In the genomic region with DNA sequence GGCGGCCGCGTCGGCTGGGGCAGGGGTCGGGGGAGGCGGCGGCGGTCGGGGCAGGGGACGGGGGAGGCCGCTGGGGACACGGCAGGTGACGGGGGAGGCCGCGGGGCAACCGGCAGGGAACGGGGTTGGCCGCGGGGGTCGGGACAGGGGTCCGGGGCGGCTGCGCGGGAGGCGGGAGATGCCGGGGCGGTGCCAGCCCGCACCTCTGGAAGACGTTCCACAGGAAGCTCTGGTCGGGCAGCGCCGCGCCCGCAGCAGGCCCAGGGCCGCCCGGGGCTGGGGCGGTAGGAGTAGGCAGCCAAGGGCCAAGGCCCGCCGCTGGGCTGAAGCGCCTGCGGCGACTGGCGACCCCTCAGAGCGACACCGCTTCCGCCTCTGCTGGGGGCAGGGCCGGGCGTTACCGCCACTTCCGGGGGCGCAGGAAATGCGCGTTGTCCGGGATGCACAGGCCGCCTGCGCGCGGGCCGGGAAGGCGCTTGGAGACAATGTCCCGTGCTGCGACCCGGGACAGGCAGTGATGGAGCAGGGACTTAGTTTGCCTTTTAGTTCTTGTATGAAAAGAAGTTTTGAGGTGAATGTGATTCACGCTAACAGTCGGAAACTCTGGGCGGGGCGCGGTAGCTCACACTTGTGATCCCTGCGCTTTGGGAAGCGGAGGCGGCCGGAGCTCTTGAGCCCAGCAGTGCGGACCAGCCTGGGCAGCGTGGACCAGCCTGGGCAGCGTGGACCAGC, we compare ENCODE assay signal across 8 cellular contexts.
DNase-seq lines count a peak whose midpoint lies in the region; ATAC-seq lines count a peak whose summit lies in the region.

No MANE protein-coding gene starts in this region.

- no peaks in the 10 kb centered on the region for H3K9me3 Mint-ChIP-seq in activated CD4-positive, alpha-beta T cell treated with anti-CD3 and anti-CD28 coated beads for 36 hours (ENCODE audit: low read depth)

- peaks cover 33% of the 10 kb centered on the region for H3K4me1 Mint-ChIP-seq in activated CD4-positive, alpha-beta T cell treated with anti-CD3 and anti-CD28 coated beads for 36 hours

- POLR2A ChIA-PET in activated CD4-positive, alpha-beta T cell treated with anti-CD3 and anti-CD28 coated beads for 36 hours (lab: Charles Lee): interaction anchor here (1.0 kb wide), 1 partner anchor 11 kb away, joined by 3 read pairs; no protein-coding TSS in a partner anchor

- H3K36me3 Mint-ChIP-seq in activated CD4-positive, alpha-beta T cell treated with anti-CD3 and anti-CD28 coated beads for 36 hours (ENCODE audit: low read depth): peaks cover 4% of the 10 kb centered on the region

- intact Hi-C loops in activated CD4-positive, alpha-beta T cell treated with anti-CD3 and anti-CD28 coated beads for 36 hours (cut with DNase I, micrococcal nuclease): loop anchor here in 1 of 2 experiments (1.0 to 2.0 kb wide), 3 partner anchors 111 to 741 kb away; partner anchors contain the start of genes BRD9, CLPTM1L, LPCAT1 and TRIP13

- CTCF ChIA-PET in activated CD4-positive, alpha-beta T cell treated with anti-CD3 and anti-CD28 coated beads for 36 hours (lab: Charles Lee): interaction anchor here (0.7 kb wide), 1 partner anchor 11 kb away, joined by 4 read pairs; no protein-coding TSS in a partner anchor

- H3K27ac Mint-ChIP-seq in activated CD4-positive, alpha-beta T cell treated with anti-CD3 and anti-CD28 coated beads for 36 hours: peak overlapping the region; percentile 95

- DNase-seq in 8988T (peak; percentile 93), NCI-H2171 treated with DMSO at 0.1 percent for 48 hours (lab: John Stamatoyannopoulos, UW) (peak; percentile 87), left kidney (ENCODE audit: low read depth, low spot score) (peak; percentile 95)
- DNase-seq in activated CD4-positive, alpha-beta T cell treated with anti-CD3 and anti-CD28 coated beads for 36 hours: peak; percentile 85
- peak; percentile 76 for DNase-seq in stimulated activated CD4-positive, alpha-beta T cell treated with anti-CD3 and anti-CD28 coated beads, Interleukin-1b, Interleukin-23, amount 100 ng/mL, for 48 hours

- H3K27me3 Mint-ChIP-seq in activated CD4-positive, alpha-beta T cell treated with anti-CD3 and anti-CD28 coated beads for 36 hours: no peaks in the 10 kb centered on the region

- peak overlapping the region; percentile 89 for H3K4me3 Mint-ChIP-seq in activated CD4-positive, alpha-beta T cell treated with anti-CD3 and anti-CD28 coated beads for 36 hours

- H3K27ac ChIP-seq in cingulate gyrus (ENCODE audit: low read depth, low read length): peak overlapping the region; percentile 29

- ATAC-seq in GM18517 (IDR thresholded peaks at IDR 0.05; ENCODE audit: unreplicated experiment) (peak; percentile 87), HG03039 (IDR thresholded peaks at IDR 0.05; ENCODE audit: unreplicated experiment) (peak; percentile 81)
- peak; percentile 90 for ATAC-seq in activated CD4-positive, alpha-beta T cell treated with anti-CD3 and anti-CD28 coated beads for 36 hours

Comparison
In these comparisons a context has a peak if more than half of its experiments do, and no peak if none do; other contexts are left out.
1. Peak in every context shown above with its lines: DNase-seq, ATAC-seq and H3K27ac ChIP-seq.